Comparison of ENCODE assay signal across 1 cellular context in genomic region chr19:13116282-13117175, GRCh38.
TF ChIP-seq lines count a peak whose summit lies in the region.

Gene TRMT1 (minus strand): TSS chr19:13116740. CDS start chr19:13116399, 341 bp downstream.

TF ChIP-seq in K562, 482 proteins besides CTCF, POLR2A, EP300 and RAD21 (continued from another document and continues in another):
- TF ChIP-seq, protein P1, sequence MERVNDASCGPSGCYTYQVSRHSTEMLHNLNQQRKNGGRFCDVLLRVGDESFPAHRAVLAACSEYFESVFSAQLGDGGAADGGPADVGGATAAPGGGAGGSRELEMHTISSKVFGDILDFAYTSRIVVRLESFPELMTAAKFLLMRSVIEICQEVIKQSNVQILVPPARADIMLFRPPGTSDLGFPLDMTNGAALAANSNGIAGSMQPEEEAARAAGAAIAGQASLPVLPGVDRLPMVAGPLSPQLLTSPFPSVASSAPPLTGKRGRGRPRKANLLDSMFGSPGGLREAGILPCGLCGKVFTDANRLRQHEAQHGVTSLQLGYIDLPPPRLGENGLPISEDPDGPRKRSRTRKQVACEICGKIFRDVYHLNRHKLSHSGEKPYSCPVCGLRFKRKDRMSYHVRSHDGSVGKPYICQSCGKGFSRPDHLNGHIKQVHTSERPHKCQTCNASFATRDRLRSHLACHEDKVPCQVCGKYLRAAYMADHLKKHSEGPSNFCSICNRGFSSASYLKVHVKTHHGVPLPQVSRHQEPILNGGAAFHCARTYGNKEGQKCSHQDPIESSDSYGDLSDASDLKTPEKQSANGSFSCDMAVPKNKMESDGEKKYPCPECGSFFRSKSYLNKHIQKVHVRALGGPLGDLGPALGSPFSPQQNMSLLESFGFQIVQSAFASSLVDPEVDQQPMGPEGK (CRISPR knock-in tag; IDR thresholded peaks at IDR 0.05; ENCODE audit: borderline replicate concordance): no peak
- TF ChIP-seq POLR2H (tag; IDR thresholded peaks at IDR 0.05; ENCODE audit: low read depth) (0 out of 2 replicates have a peak, but pooled peaks have one; percentile 32), ZFP36 (IDR thresholded peaks at IDR 0.05; ENCODE audit: low read depth, low read length, partially characterized antibody) (peak; percentile 97), ZNF668 (CRISPR knock-in tag; IDR thresholded peaks at IDR 0.05) (no peak), RBFOX2 (IDR thresholded peaks at IDR 0.05; ENCODE audit: low read depth, low read length) (peak; percentile 81), RBM14 (IDR thresholded peaks at IDR 0.05; ENCODE audit: borderline replicate concordance, insufficient read depth, low read depth, low read length) (no peak), MAFG (tag; conservative IDR thresholded peaks at IDR 0.05) (peak; percentile 86), ETS1 (conservative IDR thresholded peaks at IDR 0.05; ENCODE audit: control insufficient read depth, low read depth, low read length) (peak; percentile 95), TCF7 (IDR thresholded peaks at IDR 0.05; ENCODE audit: borderline replicate concordance) (peak; percentile 65; the same call in 1 of the 2 replicates), ZNF561 (CRISPR knock-in tag; conservative IDR thresholded peaks at IDR 0.05) (no peak), MAFK (IDR thresholded peaks at IDR 0.05; ENCODE audit: low read length) (peak; percentile 80), BRD9 (IDR thresholded peaks at IDR 0.05; ENCODE audit: low read depth, partially characterized antibody) (peak; percentile 66), FOS (IDR thresholded peaks at IDR 0.05; ENCODE audit: extremely low read depth, insufficient read length) (peak; percentile 3), ZNF24 (IDR thresholded peaks at IDR 0.05) (peak; percentile 60; the same call in 1 of the 2 replicates), CEBPB (tag; IDR thresholded peaks at IDR 0.05) (peak; percentile 38; the same call in 1 of the 2 replicates), MYNN (IDR thresholded peaks at IDR 0.05) (peak; percentile 36; the same call in 1 of the 2 replicates), MYNN (CRISPR knock-in tag; IDR thresholded peaks at IDR 0.05) (no peak), KAT7 (CRISPR knock-in tag; IDR thresholded peaks at IDR 0.05; ENCODE audit: borderline replicate concordance) (peak; percentile 27; the same call in 1 of the 2 replicates), L3MBTL2 (IDR thresholded peaks at IDR 0.05) (peak; percentile 62), KAT8 (IDR thresholded peaks at IDR 0.05; ENCODE audit: low read depth) (0 out of 2 replicates have a peak, but pooled peaks have one; percentile 56), TAF9B (IDR thresholded peaks at IDR 0.05; ENCODE audit: partially characterized antibody) (peak; percentile 64), NFRKB (IDR thresholded peaks at IDR 0.05; ENCODE audit: low read depth) (peak; percentile 66; the same call in 1 of the 2 replicates), HDAC3 (IDR thresholded peaks at IDR 0.05; ENCODE audit: borderline replicate concordance, partially characterized antibody) (peak; percentile 52), MBD2 (IDR thresholded peaks at IDR 0.05; ENCODE audit: borderline replicate concordance, low read depth) (peak; percentile 83; the same call in 1 of the 2 replicates), CTBP1 (IDR thresholded peaks at IDR 0.05; ENCODE audit: borderline replicate concordance) (peak; percentile 48; the same call in 1 of the 2 replicates), SIX5 (IDR thresholded peaks at IDR 0.05; ENCODE audit: borderline replicate concordance in 1 of 2, insufficient read depth in 1 of 2, low read depth in 1 of 2, low read length in 2 of 2) (peak; percentile 9 to 31; a peak in 1 of 4 replicates), KDM4B (IDR thresholded peaks at IDR 0.05; ENCODE audit: borderline replicate concordance in 2 of 2, low read depth in 1 of 2) (0 out of 4 replicates have a peak, but pooled peaks of 1 of the 2 experiments have one; percentile 27), ZNF639 (CRISPR knock-in tag; conservative IDR thresholded peaks at IDR 0.05 in 1 of 2, IDR thresholded peaks at IDR 0.05 in 1 of 2) (peak in 1 of 2 experiments; percentile 44; a peak in 1 of 4 replicates), MTA3 (IDR thresholded peaks at IDR 0.05; ENCODE audit: borderline replicate concordance) (peak; percentile 99), CBX3 (IDR thresholded peaks at IDR 0.05; ENCODE audit: borderline replicate concordance in 1 of 2, low read length in 2 of 2) (peak in 1 of 2 experiments; percentile 50; a peak in 1 of 3 replicates), TFE3 (CRISPR knock-in tag; IDR thresholded peaks at IDR 0.05) (peak; percentile 83), DDX20 (tag; IDR thresholded peaks at IDR 0.05; ENCODE audit: low read depth) (no peak), MCM3 (IDR thresholded peaks at IDR 0.05) (no peak), ZNF23 (CRISPR knock-in tag; IDR thresholded peaks at IDR 0.05) (no peak), SMARCE1 (IDR thresholded peaks at IDR 0.05) (0 out of 2 replicates have a peak, but pooled peaks have one; percentile 21), JUN (IDR thresholded peaks at IDR 0.05; ENCODE audit: borderline replicate concordance, low read depth, low read length) (peak; percentile 82; the same call in 1 of the 2 replicates), JUN (CRISPR knock-in tag; IDR thresholded peaks at IDR 0.05; ENCODE audit: borderline replicate concordance) (no peak; the same call in 1 of the 2 replicates), TRIM24 (IDR thresholded peaks at IDR 0.05) (peak in 1 of 2 experiments; percentile 46; a peak in 1 of 4 replicates), RCOR1 (IDR thresholded peaks at IDR 0.05; ENCODE audit: borderline replicate concordance in 1 of 2, low read depth in 2 of 2, low read length in 2 of 2) (peak; percentile 84 to 93), RBBP5 (IDR thresholded peaks at IDR 0.05; ENCODE audit: borderline replicate concordance, insufficient read depth, low read length, poor library complexity, severe bottlenecking) (peak; percentile 89), TEAD4 (IDR thresholded peaks at IDR 0.05; ENCODE audit: low read length) (peak; percentile 4; the same call in 1 of the 2 replicates), TEAD4 (CRISPR knock-in tag; IDR thresholded peaks at IDR 0.05; ENCODE audit: borderline replicate concordance) (no peak)
- TF ChIP-seq, protein P2, sequence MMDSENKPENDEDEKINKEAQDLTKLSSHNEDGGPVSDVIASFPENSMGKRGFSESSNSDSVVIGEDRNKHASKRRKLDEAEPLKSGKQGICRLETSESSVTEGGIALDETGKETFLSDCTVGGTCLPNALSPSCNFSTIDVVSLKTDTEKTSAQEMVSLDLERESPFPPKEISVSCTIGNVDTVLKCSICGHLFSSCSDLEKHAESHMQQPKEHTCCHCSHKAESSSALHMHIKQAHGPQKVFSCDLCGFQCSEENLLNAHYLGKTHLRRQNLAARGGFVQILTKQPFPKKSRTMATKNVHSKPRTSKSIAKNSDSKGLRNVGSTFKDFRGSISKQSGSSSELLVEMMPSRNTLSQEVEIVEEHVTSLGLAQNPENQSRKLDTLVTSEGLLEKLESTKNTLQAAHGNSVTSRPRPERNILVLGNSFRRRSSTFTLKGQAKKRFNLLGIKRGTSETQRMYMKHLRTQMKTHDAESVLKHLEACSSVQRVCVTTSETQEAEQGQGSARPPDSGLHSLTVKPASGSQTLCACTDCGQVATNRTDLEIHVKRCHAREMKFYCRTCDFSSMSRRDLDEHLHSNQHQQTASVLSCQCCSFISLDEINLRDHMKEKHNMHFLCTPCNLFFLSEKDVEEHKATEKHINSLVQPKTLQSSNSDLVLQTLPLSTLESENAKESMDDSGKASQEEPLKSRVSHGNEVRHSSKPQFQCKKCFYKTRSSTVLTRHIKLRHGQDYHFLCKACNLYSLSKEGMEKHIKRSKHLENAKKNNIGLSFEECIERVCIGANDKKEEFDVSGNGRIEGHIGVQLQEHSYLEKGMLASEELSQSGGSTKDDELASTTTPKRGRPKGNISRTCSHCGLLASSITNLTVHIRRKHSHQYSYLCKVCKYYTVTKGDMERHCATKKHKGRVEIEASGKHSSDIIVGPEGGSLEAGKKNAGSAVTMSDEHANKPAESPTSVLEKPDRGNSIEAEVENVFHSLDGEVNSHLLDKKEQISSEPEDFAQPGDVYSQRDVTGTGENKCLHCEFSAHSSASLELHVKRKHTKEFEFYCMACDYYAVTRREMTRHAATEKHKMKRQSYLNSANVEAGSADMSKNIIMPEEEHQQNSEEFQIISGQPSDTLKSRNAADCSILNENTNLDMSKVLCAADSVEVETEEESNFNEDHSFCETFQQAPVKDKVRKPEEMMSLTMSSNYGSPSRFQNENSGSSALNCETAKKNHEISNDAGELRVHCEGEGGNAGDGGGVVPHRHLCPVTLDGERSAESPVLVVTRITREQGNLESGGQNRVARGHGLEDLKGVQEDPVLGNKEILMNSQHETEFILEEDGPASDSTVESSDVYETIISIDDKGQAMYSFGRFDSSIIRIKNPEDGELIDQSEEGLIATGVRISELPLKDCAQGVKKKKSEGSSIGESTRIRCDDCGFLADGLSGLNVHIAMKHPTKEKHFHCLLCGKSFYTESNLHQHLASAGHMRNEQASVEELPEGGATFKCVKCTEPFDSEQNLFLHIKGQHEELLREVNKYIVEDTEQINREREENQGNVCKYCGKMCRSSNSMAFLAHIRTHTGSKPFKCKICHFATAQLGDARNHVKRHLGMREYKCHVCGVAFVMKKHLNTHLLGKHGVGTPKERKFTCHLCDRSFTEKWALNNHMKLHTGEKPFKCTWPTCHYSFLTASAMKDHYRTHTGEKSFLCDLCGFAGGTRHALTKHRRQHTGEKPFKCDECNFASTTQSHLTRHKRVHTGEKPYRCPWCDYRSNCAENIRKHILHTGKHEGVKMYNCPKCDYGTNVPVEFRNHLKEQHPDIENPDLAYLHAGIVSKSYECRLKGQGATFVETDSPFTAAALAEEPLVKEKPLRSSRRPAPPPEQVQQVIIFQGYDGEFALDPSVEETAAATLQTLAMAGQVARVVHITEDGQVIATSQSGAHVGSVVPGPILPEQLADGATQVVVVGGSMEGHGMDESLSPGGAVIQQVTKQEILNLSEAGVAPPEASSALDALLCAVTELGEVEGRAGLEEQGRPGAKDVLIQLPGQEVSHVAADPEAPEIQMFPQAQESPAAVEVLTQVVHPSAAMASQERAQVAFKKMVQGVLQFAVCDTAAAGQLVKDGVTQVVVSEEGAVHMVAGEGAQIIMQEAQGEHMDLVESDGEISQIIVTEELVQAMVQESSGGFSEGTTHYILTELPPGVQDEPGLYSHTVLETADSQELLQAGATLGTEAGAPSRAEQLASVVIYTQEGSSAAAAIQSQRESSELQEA (IDR thresholded peaks at IDR 0.05; ENCODE audit: low read depth): peak; percentile 98
- TF ChIP-seq, protein P3, sequence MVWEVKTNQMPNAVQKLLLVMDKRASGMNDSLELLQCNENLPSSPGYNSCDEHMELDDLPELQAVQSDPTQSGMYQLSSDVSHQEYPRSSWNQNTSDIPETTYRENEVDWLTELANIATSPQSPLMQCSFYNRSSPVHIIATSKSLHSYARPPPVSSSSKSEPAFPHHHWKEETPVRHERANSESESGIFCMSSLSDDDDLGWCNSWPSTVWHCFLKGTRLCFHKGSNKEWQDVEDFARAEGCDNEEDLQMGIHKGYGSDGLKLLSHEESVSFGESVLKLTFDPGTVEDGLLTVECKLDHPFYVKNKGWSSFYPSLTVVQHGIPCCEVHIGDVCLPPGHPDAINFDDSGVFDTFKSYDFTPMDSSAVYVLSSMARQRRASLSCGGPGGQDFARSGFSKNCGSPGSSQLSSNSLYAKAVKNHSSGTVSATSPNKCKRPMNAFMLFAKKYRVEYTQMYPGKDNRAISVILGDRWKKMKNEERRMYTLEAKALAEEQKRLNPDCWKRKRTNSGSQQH (CRISPR knock-in tag; IDR thresholded peaks at IDR 0.05): 0 out of 2 replicates have a peak, but pooled peaks have one; percentile 41
- TF ChIP-seq, protein P4, sequence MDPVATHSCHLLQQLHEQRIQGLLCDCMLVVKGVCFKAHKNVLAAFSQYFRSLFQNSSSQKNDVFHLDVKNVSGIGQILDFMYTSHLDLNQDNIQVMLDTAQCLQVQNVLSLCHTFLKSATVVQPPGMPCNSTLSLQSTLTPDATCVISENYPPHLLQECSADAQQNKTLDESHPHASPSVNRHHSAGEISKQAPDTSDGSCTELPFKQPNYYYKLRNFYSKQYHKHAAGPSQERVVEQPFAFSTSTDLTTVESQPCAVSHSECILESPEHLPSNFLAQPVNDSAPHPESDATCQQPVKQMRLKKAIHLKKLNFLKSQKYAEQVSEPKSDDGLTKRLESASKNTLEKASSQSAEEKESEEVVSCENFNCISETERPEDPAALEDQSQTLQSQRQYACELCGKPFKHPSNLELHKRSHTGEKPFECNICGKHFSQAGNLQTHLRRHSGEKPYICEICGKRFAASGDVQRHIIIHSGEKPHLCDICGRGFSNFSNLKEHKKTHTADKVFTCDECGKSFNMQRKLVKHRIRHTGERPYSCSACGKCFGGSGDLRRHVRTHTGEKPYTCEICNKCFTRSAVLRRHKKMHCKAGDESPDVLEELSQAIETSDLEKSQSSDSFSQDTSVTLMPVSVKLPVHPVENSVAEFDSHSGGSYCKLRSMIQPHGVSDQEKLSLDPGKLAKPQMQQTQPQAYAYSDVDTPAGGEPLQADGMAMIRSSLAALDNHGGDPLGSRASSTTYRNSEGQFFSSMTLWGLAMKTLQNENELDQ (CRISPR knock-in tag; IDR thresholded peaks at IDR 0.05; ENCODE audit: borderline replicate concordance): no peak
